ENCODE assay signal across 8 cellular contexts in genomic region chr10:14601872-14602725, GRCh38.
DNase-seq lines count a peak whose midpoint lies in the region; ATAC-seq and TF ChIP-seq lines count a peak whose summit lies in the region.

No MANE protein-coding gene starts in this region.

- H3K9me2 ChIP-seq in Karpas-422 (replicated peaks; ENCODE audit: insufficient read depth, low read length): no peaks in the 10 kb centered on the region

- H3K9ac ChIP-seq in Karpas-422 (ENCODE audit: low read length): peak overlapping the region; percentile 77

- peak overlapping the region; percentile 24 for H3K27ac ChIP-seq in CD8-positive, alpha-beta memory T cell (ENCODE audit: low read depth, low read length)
- peak overlapping the region; percentile 91 for H3K27ac ChIP-seq in Karpas-422 (ENCODE audit: low read length)

- H3K36me3 ChIP-seq in CD8-positive, alpha-beta memory T cell (ENCODE audit: insufficient read depth, low read length): peaks cover 10% of the 10 kb centered on the region
- H3K36me3 ChIP-seq in Karpas-422 (ENCODE audit: insufficient read depth, low read length): peaks cover 23% of the 10 kb centered on the region

- POLR2A ChIA-PET in CD8-positive, alpha-beta memory T cell (lab: Charles Lee): interaction anchor here (0.6 kb wide), 1 partner anchor 78 kb away, joined by 3 read pairs; no protein-coding TSS in a partner anchor
- POLR2A ChIA-PET in activated CD4-positive, alpha-beta memory T cell treated with anti-CD3 and anti-CD28 coated beads for 36 hours (lab: Charles Lee): interaction anchor here (1.1 to 1.3 kb wide), 2 partner anchors 13 to 235 kb away, joined by 3 to 7 read pairs; no protein-coding TSS in a partner anchor

- peak overlapping the region; percentile 33 for H3K4me3 ChIP-seq in CD8-positive, alpha-beta memory T cell (ENCODE audit: low read length)
- H3K4me3 ChIP-seq in Karpas-422 (ENCODE audit: low read length) (peak overlapping the region; percentile 75), epithelial cell of esophagus (ENCODE audit: low read length) (no peak overlapping the region)

- peak overlapping the region; percentile 93 to 100 (median 99) for H3K4me3 Mint-ChIP-seq in CD8-positive, alpha-beta memory T cell
- peak overlapping the region; percentile 96 for H3K4me3 Mint-ChIP-seq in activated CD4-positive, alpha-beta memory T cell treated with anti-CD3 and anti-CD28 coated beads for 36 hours

- no peaks in the 10 kb centered on the region for H3K9me3 Mint-ChIP-seq in CD8-positive, alpha-beta memory T cell
- H3K9me3 Mint-ChIP-seq in activated CD4-positive, alpha-beta memory T cell treated with anti-CD3 and anti-CD28 coated beads for 36 hours: no peaks in the 10 kb centered on the region

- H3K36me3 Mint-ChIP-seq in CD8-positive, alpha-beta memory T cell: peaks cover 7 to 59% (median 17%) of the 10 kb centered on the region in 3 donors
- peaks cover 53% of the 10 kb centered on the region for H3K36me3 Mint-ChIP-seq in activated CD4-positive, alpha-beta memory T cell treated with anti-CD3 and anti-CD28 coated beads for 36 hours

- peaks cover 66 to 80% (median 79%) of the 10 kb centered on the region in 3 donors for H3K4me1 Mint-ChIP-seq in CD8-positive, alpha-beta memory T cell
- peaks cover 72% of the 10 kb centered on the region for H3K4me1 Mint-ChIP-seq in activated CD4-positive, alpha-beta memory T cell treated with anti-CD3 and anti-CD28 coated beads for 36 hours (ENCODE audit: low read depth)

- ATAC-seq in GM21423 (IDR thresholded peaks at IDR 0.05; ENCODE audit: unreplicated experiment) (peak; percentile 37), sciatic nerve (no peak)

- no peak overlapping the region for H2AFZ ChIP-seq in Karpas-422 (ENCODE audit: low read length)

- intact Hi-C loops in activated CD4-positive, alpha-beta memory T cell treated with anti-CD3 and anti-CD28 coated beads for 36 hours (cut with micrococcal nuclease): loop anchor here (5.0 kb wide), 1 partner anchor 350 kb away; the partner anchor contains the start of gene DCLRE1C
- intact Hi-C loops in sciatic nerve (cut with DNase I): no loop called here

- no peaks in the 10 kb centered on the region for H3K27me3 ChIP-seq in CD8-positive, alpha-beta memory T cell (ENCODE audit: insufficient read depth, low read length, poor library complexity, severe bottlenecking)
- no peaks in the 10 kb centered on the region for H3K27me3 ChIP-seq in Karpas-422 (ENCODE audit: low read length)

- H3K4me1 ChIP-seq in CD8-positive, alpha-beta memory T cell (ENCODE audit: insufficient read depth, low read length): peaks cover 47% of the 10 kb centered on the region
- peaks cover 27% of the 10 kb centered on the region for H3K4me1 ChIP-seq in Karpas-422 (ENCODE audit: low read length)

- peak overlapping the region; percentile 94 for H3K4me2 ChIP-seq in Karpas-422 (ENCODE audit: low read depth, low read length, poor library complexity, severe bottlenecking)

- peak; percentile 45 to 82 (median 53) for DNase-seq in CD8-positive, alpha-beta memory T cell
- DNase-seq in Karpas-422 (peak; percentile 78), epithelial cell of esophagus (ENCODE audit: low read depth) (peak; percentile 87), pulmonary artery endothelial cell (ENCODE audit: low read depth, low spot score) (peak; percentile 37), NCI-H82 treated with DMSO at 0.1 percent for 48 hours (lab: John Stamatoyannopoulos, UW; ENCODE audit: unreplicated experiment) (no peak), sciatic nerve (ENCODE audit: low spot score) (no peak)
- peak; percentile 81 for DNase-seq in activated CD4-positive, alpha-beta memory T cell treated with anti-CD3 and anti-CD28 coated beads for 36 hours

- H4K20me1 ChIP-seq in Karpas-422 (ENCODE audit: insufficient read depth, low read depth, low read length): peaks cover 4% of the 10 kb centered on the region; the same call in 1 of the 2 replicates

- CTCF ChIA-PET in CD8-positive, alpha-beta memory T cell (lab: Charles Lee): interaction anchor here (1.3 kb wide), 1 partner anchor 10 kb away, joined by 3 read pairs; no protein-coding TSS in a partner anchor
- CTCF ChIA-PET in activated CD4-positive, alpha-beta memory T cell treated with anti-CD3 and anti-CD28 coated beads for 36 hours (lab: Charles Lee): interaction anchor here (1.6 kb wide), 1 partner anchor 14 kb away, joined by 6 read pairs; no protein-coding TSS in a partner anchor

- H3K27me3 Mint-ChIP-seq in CD8-positive, alpha-beta memory T cell: no peaks in the 10 kb centered on the region
- H3K27me3 Mint-ChIP-seq in activated CD4-positive, alpha-beta memory T cell treated with anti-CD3 and anti-CD28 coated beads for 36 hours: no peaks in the 10 kb centered on the region

- TF ChIP-seq CTCF in epithelial cell of esophagus (IDR thresholded peaks at IDR 0.05; ENCODE audit: insufficient read depth, low read depth, low read length, missing control alignments): no peak

- H3K79me2 ChIP-seq in Karpas-422 (ENCODE audit: low read length): peaks cover 64% of the 10 kb centered on the region

- no peaks in the 10 kb centered on the region for H3K9me3 ChIP-seq in CD8-positive, alpha-beta memory T cell (ENCODE audit: low read length)
- no peaks in the 10 kb centered on the region for H3K9me3 ChIP-seq in Karpas-422 (ENCODE audit: low read length)

- peak overlapping the region; percentile 86 to 99 (median 94) for H3K27ac Mint-ChIP-seq in CD8-positive, alpha-beta memory T cell
- peak overlapping the region; percentile 96 for H3K27ac Mint-ChIP-seq in activated CD4-positive, alpha-beta memory T cell treated with anti-CD3 and anti-CD28 coated beads for 36 hours

Comparison
In these comparisons a context has a peak if more than half of its experiments do, and no peak if none do; other contexts are left out.
1. DNase-seq: peak in CD8-positive, alpha-beta memory T cell (5 of 5), Karpas-422 (single experiment), activated CD4-positive, alpha-beta memory T cell treated with anti-CD3 and anti-CD28 coated beads for 36 hours (single experiment), epithelial cell of esophagus (single experiment) and pulmonary artery endothelial cell (single experiment); none in NCI-H82 treated with DMSO at 0.1 percent for 48 hours (single experiment) and sciatic nerve (single experiment).